22 cellular contexts compared by ENCODE assay signal in the genomic region with DNA sequence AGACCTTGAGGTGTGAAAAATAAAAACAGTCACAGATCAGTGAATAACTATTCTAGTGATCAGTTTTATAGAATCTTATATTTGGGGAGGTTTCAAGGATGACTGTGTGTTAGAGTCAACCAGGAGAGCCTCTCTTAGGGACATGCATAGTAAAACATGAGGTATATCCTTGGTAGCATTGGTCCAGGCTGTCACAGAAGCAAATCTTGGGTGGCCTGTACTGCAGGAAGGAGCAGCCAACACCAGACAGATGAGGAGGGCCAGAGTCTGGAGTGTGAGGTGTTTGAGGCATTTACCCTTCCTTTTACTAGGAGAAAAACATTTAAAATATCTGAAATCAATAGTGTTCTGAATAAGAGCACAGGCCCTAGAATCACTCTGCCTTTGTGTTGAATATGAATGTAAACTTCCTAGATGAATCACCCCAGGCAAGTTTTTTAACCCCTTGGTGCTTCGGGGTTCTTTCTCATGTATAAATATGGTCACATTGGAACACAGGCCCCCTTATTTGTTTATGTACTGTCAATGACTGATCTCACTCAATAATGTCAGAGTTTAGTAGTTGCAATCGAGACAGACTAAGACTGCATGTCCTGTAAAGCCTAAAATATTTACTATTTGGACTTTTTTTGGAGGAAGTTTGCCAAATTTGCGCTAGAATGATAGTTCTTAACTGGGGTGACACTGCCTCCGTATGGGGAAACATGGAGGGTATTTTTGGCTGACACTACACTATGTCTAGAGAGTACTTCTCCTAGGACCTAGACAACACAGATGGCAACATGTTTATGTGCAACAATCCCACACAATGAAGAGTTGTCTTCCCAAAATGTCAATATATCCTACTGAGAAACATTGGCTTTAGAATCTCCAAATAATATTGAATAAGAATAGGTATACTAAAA.
DNase-seq lines count a peak whose midpoint lies in the region; FAIRE-seq and TF ChIP-seq lines count a peak whose summit lies in the region.
"Had no signal": no experiment of that assay in that cellular context is flagged by ENCODE, and none has a peak within 500 bp of the region (broad histone marks: within the 10 kb centered on the region; RNA-seq: fewer than 3 reads in every experiment).

No MANE protein-coding gene starts in this region.

- peaks cover 23% of the 10 kb centered on the region for H3K4me1 ChIP-seq in HUES48 (ENCODE audit: control insufficient read depth, insufficient read depth, low read length)
- H3K4me1 ChIP-seq in astrocyte (ENCODE audit: insufficient read depth, low read length) = no peaks in the 10 kb centered on the region
- H3K4me1 ChIP-seq in trophoblast cell (ENCODE audit: control insufficient read depth in 1 of 2, insufficient read depth in 2 of 2, low read length in 2 of 2) = no peaks in the 10 kb centered on the region

- H2AK5ac ChIP-seq in trophoblast cell (ENCODE audit: low read length) = no peak overlapping the region

- no peak overlapping the region for H3K14ac ChIP-seq in trophoblast cell (ENCODE audit: low read length)

- no peak overlapping the region for H2BK12ac ChIP-seq in trophoblast cell (ENCODE audit: low read length)

- no CpG with 5 or more reads among the region's 4 CpGs for WGBS in trophoblast cell (ENCODE audit: extremely low coverage, insufficient coverage, insufficient read length)

- no peak for TF ChIP-seq CTCF in astrocyte (IDR thresholded peaks at IDR 0.05; ENCODE audit: insufficient read depth, low read depth, low read length)

- H3K4me2 ChIP-seq in astrocyte (ENCODE audit: low read length) (no peak overlapping the region), trophoblast cell (ENCODE audit: low read length) (no peak overlapping the region)
- H3K4me2 ChIP-seq: PC-9 had no signal

- H3K27me3 ChIP-seq in HUES48 (ENCODE audit: control insufficient read depth, insufficient read depth, low read length) (no peaks in the 10 kb centered on the region), astrocyte (ENCODE audit: insufficient read depth, low read length) (no peaks in the 10 kb centered on the region), trophoblast cell (ENCODE audit: insufficient read depth, low read length) (no peaks in the 10 kb centered on the region)

- H3K4me3 ChIP-seq in HUES48 (ENCODE audit: low read depth, low read length) (no peak overlapping the region), astrocyte (ENCODE audit: insufficient read depth, low read depth, low read length) (no peak overlapping the region), trophoblast cell (ENCODE audit: low read depth, low read length) (no peak overlapping the region)
- H3K4me3 ChIP-seq: PC-9 had no signal

- H3K4me3 Mint-ChIP-seq in astrocyte (ENCODE audit: unreplicated experiment) = no peak overlapping the region
- H3K4me3 Mint-ChIP-seq: B cell; CD4-positive, CD25-positive, alpha-beta regulatory T cell; IgD-negative memory B cell had no signal

- H3K36me3 Mint-ChIP-seq in astrocyte (ENCODE audit: low read depth, unreplicated experiment) = no peaks in the 10 kb centered on the region
- H3K36me3 Mint-ChIP-seq: CD4-positive, CD25-positive, alpha-beta regulatory T cell; IgD-negative memory B cell had no signal

- no peak overlapping the region for H4K12ac ChIP-seq in trophoblast cell (ENCODE audit: low read depth, low read length)

- H3K4ac ChIP-seq in trophoblast cell (ENCODE audit: low read depth, low read length) = no peak overlapping the region

- no peaks in the 10 kb centered on the region for H3K9me3 Mint-ChIP-seq in astrocyte (ENCODE audit: unreplicated experiment)
- H3K9me3 Mint-ChIP-seq: CD4-positive, CD25-positive, alpha-beta regulatory T cell; IgD-negative memory B cell had no signal

- peak overlapping the region; percentile 35 for H3K27ac Mint-ChIP-seq in astrocyte (ENCODE audit: unreplicated experiment)
- H3K27ac Mint-ChIP-seq: B cell; CD4-positive, CD25-positive, alpha-beta regulatory T cell; IgD-negative memory B cell had no signal

- FAIRE-seq in astrocyte (lab: Jason Lieb, UNC) = no peak
- FAIRE-seq: G401.6 had no signal

- H3K23ac ChIP-seq in trophoblast cell (ENCODE audit: low read length) = no peak overlapping the region

- H3K36me3 ChIP-seq in HUES48 (ENCODE audit: control insufficient read depth, insufficient read depth, low read length) (peaks cover 10% of the 10 kb centered on the region), astrocyte (ENCODE audit: insufficient read depth, low read length) (no peaks in the 10 kb centered on the region), trophoblast cell (ENCODE audit: control insufficient read depth in 1 of 2, insufficient read depth in 2 of 2, low read length in 2 of 2) (no peaks in the 10 kb centered on the region)

- H4K8ac ChIP-seq in trophoblast cell (ENCODE audit: low read depth, low read length) = no peak overlapping the region

- H3K79me1 ChIP-seq in trophoblast cell (ENCODE audit: low read length) = no peaks in the 10 kb centered on the region

- no peak overlapping the region for H2BK120ac ChIP-seq in trophoblast cell (ENCODE audit: insufficient read depth, low read length, poor library complexity)

- H3K27me3 Mint-ChIP-seq in astrocyte (ENCODE audit: low read depth, unreplicated experiment) = no peaks in the 10 kb centered on the region
- H3K27me3 Mint-ChIP-seq: IgD-negative memory B cell had no signal

- no peak overlapping the region for H3K9ac ChIP-seq in HUES48 (ENCODE audit: low read depth, low read length)
- H3K9ac ChIP-seq in astrocyte (ENCODE audit: low read length) = no peak overlapping the region
- no peak overlapping the region for H3K9ac ChIP-seq in trophoblast cell (ENCODE audit: low read length)

- no peak overlapping the region for H4K91ac ChIP-seq in trophoblast cell (ENCODE audit: low read depth, low read length)

- H2AFZ ChIP-seq in astrocyte (ENCODE audit: low read depth, low read length) (no peak overlapping the region), trophoblast cell (ENCODE audit: insufficient read depth, low read length, poor library complexity) (no peak overlapping the region)
- H2AFZ ChIP-seq: PC-9 had no signal

- no peak overlapping the region for H2BK5ac ChIP-seq in trophoblast cell (ENCODE audit: low read depth, low read length, poor library complexity)

- DNase-seq in ELR (ENCODE audit: low read depth) (peak; percentile 34), astrocyte (ENCODE audit: low read depth) (no peak), iris pigment epithelial cell (ENCODE audit: low read depth) (peak; percentile 24), trophoblast cell (no peak), H4 (ENCODE audit: low spot score) (no peak), germinal center (ENCODE audit: low spot score) (no peak), HuH-7 (ENCODE audit: low spot score) (no peak)
- DNase-seq: Calu3; CD4-positive, CD25-positive, alpha-beta regulatory T cell; DMS79; GOT3; Kasumi-1; NCI-H1105; NCI-H1694; NCI-H226; NCI-H526; PC-9; SW 1271 had no signal

- H3K9me3 ChIP-seq in HUES48 (ENCODE audit: control insufficient read depth, insufficient read depth, low read length) = no peaks in the 10 kb centered on the region
- H3K9me3 ChIP-seq in astrocyte (ENCODE audit: insufficient read depth, low read depth, low read length) = no peaks in the 10 kb centered on the region
- no peaks in the 10 kb centered on the region for H3K9me3 ChIP-seq in trophoblast cell (ENCODE audit: insufficient read depth, low read depth, low read length)

- peak overlapping the region; percentile 14 for H3K27ac ChIP-seq in HUES48 (ENCODE audit: low read depth, low read length)
- H3K27ac ChIP-seq in astrocyte (ENCODE audit: low read depth, low read length) = no peak overlapping the region
- no peak overlapping the region for H3K27ac ChIP-seq in trophoblast cell (ENCODE audit: low read depth, low read length)
- H3K27ac ChIP-seq: PC-9 had no signal

- peaks cover 2% of the 10 kb centered on the region for H3K4me1 Mint-ChIP-seq in astrocyte (ENCODE audit: low read depth, unreplicated experiment)
- H3K4me1 Mint-ChIP-seq: B cell, IgD-negative memory B cell had no signal

- H4K20me1 ChIP-seq in astrocyte (ENCODE audit: insufficient read depth, low read length) = no peaks in the 10 kb centered on the region

- H3K18ac ChIP-seq in trophoblast cell (ENCODE audit: low read length) = no peak overlapping the region

- H3K79me2 ChIP-seq in astrocyte (ENCODE audit: insufficient read depth, low read length) (no peaks in the 10 kb centered on the region), trophoblast cell (ENCODE audit: control insufficient read depth, insufficient read depth, low read length, poor library complexity) (no peaks in the 10 kb centered on the region)

Comparison
In these comparisons a context has a peak if more than half of its experiments do, and no peak if none do; other contexts are left out.
1. DNase-seq: peak in ELR (single experiment) and iris pigment epithelial cell (single experiment); none in astrocyte (single experiment), trophoblast cell (0 of 2), H4 (single experiment), germinal center (single experiment) and HuH-7 (single experiment).